ENCODE assay signal across 16 cellular contexts in the genomic region with DNA sequence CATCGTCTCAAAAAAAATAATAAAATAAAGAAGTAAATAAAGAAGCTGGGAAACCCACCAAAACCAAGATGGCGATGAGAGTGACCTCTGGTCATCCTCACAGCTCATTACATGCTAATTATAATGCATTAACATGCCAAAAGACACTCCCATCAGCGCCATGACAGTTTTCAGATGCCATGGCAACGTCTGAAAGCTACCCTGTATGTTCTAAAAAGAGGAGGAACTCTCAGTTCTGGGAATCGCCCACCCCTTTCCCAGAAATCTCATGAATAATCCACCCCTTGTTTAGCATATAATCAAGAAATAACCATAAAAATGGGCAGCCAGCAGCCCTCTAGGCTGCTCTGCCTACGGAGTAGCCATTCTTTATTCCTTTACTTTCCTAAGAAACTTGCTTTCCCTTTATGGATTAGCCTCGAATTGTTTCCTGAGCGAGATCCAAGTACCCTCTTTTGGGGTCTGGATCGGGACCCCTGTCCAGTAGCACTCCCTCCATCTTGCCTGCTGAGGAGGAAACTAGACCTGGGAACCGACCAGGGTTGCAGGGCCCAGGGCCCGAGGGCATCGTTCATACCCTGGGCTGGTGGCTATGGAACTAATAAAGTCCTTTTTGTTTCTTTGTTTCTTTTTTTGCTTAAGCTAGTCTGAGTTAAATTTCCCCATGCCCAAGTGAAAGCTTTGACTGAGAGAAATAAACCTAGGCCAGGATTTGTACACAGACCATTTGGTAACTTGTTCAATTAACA. TPM values are rescaled to one million over a fixed set of nuclear protein-coding genes. Genes with fewer than 3 reads are reported as not detected.
DNase-seq lines count a peak whose midpoint lies in the region; ATAC-seq and TF ChIP-seq lines count a peak whose summit lies in the region.
"Had no signal": no experiment of that assay in that cellular context is flagged by ENCODE, and none has a peak within 500 bp of the region (broad histone marks: within the 10 kb centered on the region; RNA-seq: fewer than 3 reads in every experiment).

No MANE protein-coding gene starts in this region.

- no CpG with 5 or more reads among the region's 12 CpGs for WGBS in trophoblast cell (ENCODE audit: extremely low coverage, insufficient coverage, insufficient read length)

- no peak overlapping the region for H3K27ac ChIP-seq in CD4-positive, alpha-beta memory T cell (ENCODE audit: low read depth, low read length)
- H3K27ac ChIP-seq in trophoblast cell (ENCODE audit: low read depth, low read length) (no peak overlapping the region), upper lobe of right lung (no peak overlapping the region)

- H2BK120ac ChIP-seq in trophoblast cell (ENCODE audit: insufficient read depth, low read length, poor library complexity) = no peak overlapping the region

- no peak overlapping the region for H3K18ac ChIP-seq in trophoblast cell (ENCODE audit: low read length)

- no peaks in the 10 kb centered on the region for H3K27me3 ChIP-seq in CD4-positive, alpha-beta memory T cell (ENCODE audit: insufficient read depth, low read length)
- H3K27me3 ChIP-seq in trophoblast cell (ENCODE audit: insufficient read depth, low read length) = no peaks in the 10 kb centered on the region
- H3K27me3 ChIP-seq in upper lobe of right lung = no peaks in the 10 kb centered on the region

- H3K23ac ChIP-seq in trophoblast cell (ENCODE audit: low read length) = no peak overlapping the region

- H2AK5ac ChIP-seq in trophoblast cell (ENCODE audit: low read length) = no peak overlapping the region

- H2BK5ac ChIP-seq in trophoblast cell (ENCODE audit: low read depth, low read length, poor library complexity) = no peak overlapping the region

- H3K4me1 ChIP-seq in CD4-positive, alpha-beta memory T cell (ENCODE audit: insufficient read depth, low read length) = peaks cover 44% of the 10 kb centered on the region
- H3K4me1 ChIP-seq in trophoblast cell (ENCODE audit: control insufficient read depth in 1 of 2, insufficient read depth in 2 of 2, low read length in 2 of 2) (peaks cover 7 to 8% of the 10 kb centered on the region in 2 experiments), upper lobe of right lung (peaks cover 23% of the 10 kb centered on the region)

- CTCF ChIA-PET in CD4-positive, alpha-beta memory T cell (lab: Charles Lee; ENCODE audit: partially characterized antibody) = interaction anchor here (0.5 kb wide), 1 partner anchor 265 kb away, joined by 3 read pairs; no protein-coding TSS in a partner anchor

- POLR2A ChIA-PET in CD4-positive, alpha-beta memory T cell (lab: Charles Lee; ENCODE audit: partially characterized antibody) = no interaction called here

- H3K27ac Mint-ChIP-seq in CD4-positive, alpha-beta memory T cell = peak overlapping the region in 4 of 7 donors; percentile 25 to 68 (median 40)
- H3K27ac Mint-ChIP-seq in immature natural killer cell = peak overlapping the region in 5 of 6 donors; percentile 64 to 99 (median 81)
- H3K27ac Mint-ChIP-seq: CD8-positive, alpha-beta T cell had no signal

- H3K4me1 Mint-ChIP-seq in CD4-positive, alpha-beta memory T cell = peaks cover 21 to 65% (median 39%) of the 10 kb centered on the region in 4 donors
- H3K4me1 Mint-ChIP-seq in immature natural killer cell = peaks cover 72 to 83% of the 10 kb centered on the region in 2 donors

- H3K79me1 ChIP-seq in trophoblast cell (ENCODE audit: low read length) = no peaks in the 10 kb centered on the region

- no peaks in the 10 kb centered on the region for H3K36me3 ChIP-seq in CD4-positive, alpha-beta memory T cell (ENCODE audit: insufficient read depth, low read length)
- no peaks in the 10 kb centered on the region for H3K36me3 ChIP-seq in trophoblast cell (ENCODE audit: control insufficient read depth in 1 of 2, insufficient read depth in 2 of 2, low read length in 2 of 2)
- H3K36me3 ChIP-seq in upper lobe of right lung = no peaks in the 10 kb centered on the region

- no peaks in the 10 kb centered on the region for H3K79me2 ChIP-seq in trophoblast cell (ENCODE audit: control insufficient read depth, insufficient read depth, low read length, poor library complexity)

- ATAC-seq in upper lobe of right lung (no peak), HG02642 (IDR thresholded peaks at IDR 0.05; ENCODE audit: poor library complexity, unreplicated experiment) (no peak)
- ATAC-seq: CD8-positive, alpha-beta T cell; HepG2 had no signal

- H3K4me3 Mint-ChIP-seq in CD4-positive, alpha-beta memory T cell = peak overlapping the region in 3 of 8 donors; percentile 7 to 24 (median 20)
- H3K4me3 Mint-ChIP-seq in immature natural killer cell = peak overlapping the region; percentile 43 to 95 (median 93)
- H3K4me3 Mint-ChIP-seq: CD8-positive, alpha-beta T cell had no signal

- no peak overlapping the region for H3K4me2 ChIP-seq in trophoblast cell (ENCODE audit: low read length)

- H3K36me3 Mint-ChIP-seq in CD4-positive, alpha-beta memory T cell = peaks cover 3 to 10% of the 10 kb centered on the region in 2 donors
- peaks cover 0 to 4% (median 0%) of the 10 kb centered on the region in 3 donors for H3K36me3 Mint-ChIP-seq in immature natural killer cell
- H3K36me3 Mint-ChIP-seq: CD8-positive, alpha-beta T cell had no signal

- intact Hi-C loops in CD4-positive, alpha-beta memory T cell (cut with micrococcal nuclease) = no loop called here
- intact Hi-C loops in upper lobe of right lung (cut with DNase I) = no loop called here

- TF ChIP-seq CTCF in upper lobe of right lung (IDR thresholded peaks at IDR 0.05) = no peak

- H3K4me3 ChIP-seq in CD4-positive, alpha-beta memory T cell (ENCODE audit: low read length in 2 of 2) = no peak overlapping the region
- H3K4me3 ChIP-seq in trophoblast cell (ENCODE audit: low read depth, low read length) (no peak overlapping the region), upper lobe of right lung (no peak overlapping the region)

- no peaks in the 10 kb centered on the region for H3K9me3 ChIP-seq in CD4-positive, alpha-beta memory T cell (ENCODE audit: control insufficient read depth in 1 of 2, low read length in 2 of 2)
- H3K9me3 ChIP-seq in trophoblast cell (ENCODE audit: insufficient read depth, low read depth, low read length) (peaks cover 2% of the 10 kb centered on the region), upper lobe of right lung (no peaks in the 10 kb centered on the region)

- H4K12ac ChIP-seq in trophoblast cell (ENCODE audit: low read depth, low read length) = no peak overlapping the region

- no peak overlapping the region for H2AFZ ChIP-seq in trophoblast cell (ENCODE audit: insufficient read depth, low read length, poor library complexity)

- DNase-seq in CD4-positive, alpha-beta memory T cell = no peak
- DNase-seq in RPMI7951 (ENCODE audit: low read depth) = peak; percentile 23
- no peak for DNase-seq in immature natural killer cell
- DNase-seq in trophoblast cell = no peak
- DNase-seq in NCI-H774 (lab: John Stamatoyannopoulos, UW) = no peak
- no peak for DNase-seq in upper lobe of right lung
- DNase-seq: CD8-positive, alpha-beta T cell; DND-41; Karpas-422; MM.1S; NCI-H1105; NCI-H1694; NCI-H510A treated with DMSO at 0.1 percent for 48 hours had no signal

- H3K9ac ChIP-seq in trophoblast cell (ENCODE audit: low read length) = no peak overlapping the region

- H3K4ac ChIP-seq in trophoblast cell (ENCODE audit: low read depth, low read length) = no peak overlapping the region

- H3K9me3 Mint-ChIP-seq in CD4-positive, alpha-beta memory T cell = peaks cover 0 to 6% (median 5%) of the 10 kb centered on the region in 8 donors
- no peaks in the 10 kb centered on the region for H3K9me3 Mint-ChIP-seq in immature natural killer cell

- H4K91ac ChIP-seq in trophoblast cell (ENCODE audit: low read depth, low read length) = no peak overlapping the region

- peak overlapping the region; percentile 39 for H2BK12ac ChIP-seq in trophoblast cell (ENCODE audit: low read length)

- H3K14ac ChIP-seq in trophoblast cell (ENCODE audit: low read length) = peak overlapping the region; percentile 33

- H3K27me3 Mint-ChIP-seq in CD4-positive, alpha-beta memory T cell = no peaks in the 10 kb centered on the region
- peaks cover 16 to 34% (median 21%) of the 10 kb centered on the region in 3 donors for H3K27me3 Mint-ChIP-seq in immature natural killer cell (ENCODE audit: low read depth in 3 of 3)

- no peak overlapping the region for H4K8ac ChIP-seq in trophoblast cell (ENCODE audit: low read depth, low read length)

RNA-seq across cellular contexts. Expression of a gene that starts 30.9 kb away (rescaled TPM):
- not detected for total RNA-seq in CD4-positive, alpha-beta memory T cell
- not detected for polyA plus RNA-seq in CD4-positive, alpha-beta memory T cell
- not detected in 2 replicates for total RNA-seq in RPMI7951 (2014; rRNA removed; shearing (Covaris generic))
- not detected for polyA plus RNA-seq in immature natural killer cell
- not detected in 2 replicates for polyA plus RNA-seq in trophoblast cell (2013)
- not detected for total RNA-seq in upper lobe of right lung
- total RNA-seq: CD8-positive, alpha-beta T cell; H4; HepG2 had no signal
- polyA plus RNA-seq: HepG2 had no signal

RNA-seq across cellular contexts. Expression of a gene that starts 31.0 kb away (rescaled TPM):
- total RNA-seq in CD4-positive, alpha-beta memory T cell = 10 to 100 TPM; 62.2 to 67.7 TPM
- 1 to 10 TPM in 1 of 2 donors, under 1 TPM in 1; 0.57 to 4.9 TPM for polyA plus RNA-seq in CD4-positive, alpha-beta memory T cell
- 11.7 and 19.6 TPM in 2 replicates for total RNA-seq in RPMI7951 (2014; rRNA removed; shearing (Covaris generic))
- 10 to 100 TPM in 1 of 3 donors, 1 to 10 TPM in 2; 5.3 to 16.9 (median 6.2) TPM for polyA plus RNA-seq in immature natural killer cell
- 27.4 and 27.8 TPM in 2 replicates for polyA plus RNA-seq in trophoblast cell (2013)
- 73.6 TPM for total RNA-seq in upper lobe of right lung
